17 cellular contexts compared by ENCODE assay signal in genomic region chr10:44395902-44396670, GRCh38. TPM values are rescaled to one million over a fixed set of nuclear protein-coding genes. Genes with fewer than 3 reads are reported as not detected.
DNase-seq lines count a peak whose midpoint lies in the region; ATAC-seq and TF ChIP-seq lines count a peak whose summit lies in the region.
"Had no signal": no experiment of that assay in that cellular context is flagged by ENCODE, and none has a peak within 500 bp of the region (broad histone marks: within the 10 kb centered on the region; RNA-seq: fewer than 3 reads in every experiment).

No MANE protein-coding gene starts in this region.

- CTCF ChIA-PET in Calu3 (lab: Charles Lee): interaction anchor here (1.4 kb wide), 1 partner anchor 9 kb away, joined by 4 read pairs; no protein-coding TSS in a partner anchor

- no peak overlapping the region for H3K4me3 ChIP-seq in spleen
- H3K4me3 ChIP-seq: GM12878 had no signal

- no TSS peak for BruUV-seq in Calu3 (replicated peaks; lab: Mats Ljungman, UMichigan)

- H3K4me3 Mint-ChIP-seq in nephron (no peak overlapping the region), natural killer cell (no peak overlapping the region), Calu3 (ENCODE audit: low read depth, unreplicated experiment) (no peak overlapping the region)
- H3K4me3 Mint-ChIP-seq: IgD-negative memory B cell had no signal

- DNase-seq in activated CD8-positive, alpha-beta memory T cell treated with anti-CD3 and anti-CD28 coated beads for 24 hours: peak; percentile 26
- no peak for DNase-seq in activated CD8-positive, alpha-beta memory T cell treated with anti-CD3 and anti-CD28 coated beads, Interleukin-2, amount 50 U/mL, for 4 hours
- DNase-seq in cerebellum (ENCODE audit: low spot score): peak; percentile 56
- DNase-seq in spleen: peak; percentile 42
- no peak for DNase-seq in DMS79 treated with DMSO at 0.1 percent for 48 hours (lab: John Stamatoyannopoulos, UW)
- no peak for DNase-seq in natural killer cell
- no peak for DNase-seq in Calu3
- DNase-seq: 8988T, COR-L47, NCI-H1417, NCI-H1930, NCI-H446 treated with DMSO at 0.1 percent for 48 hours had no signal

- no peaks in the 10 kb centered on the region for H3K36me3 ChIP-seq in spleen

- H3K27me3 Mint-ChIP-seq in nephron (ENCODE audit: low read depth): peaks cover 68% of the 10 kb centered on the region
- peaks cover 11 to 15% of the 10 kb centered on the region in 2 donors for H3K27me3 Mint-ChIP-seq in natural killer cell (ENCODE audit: low read depth in 2 of 2)
- H3K27me3 Mint-ChIP-seq in Calu3 (ENCODE audit: unreplicated experiment): peaks cover 69% of the 10 kb centered on the region
- H3K27me3 Mint-ChIP-seq: IgD-negative memory B cell had no signal

- peaks cover 0 to 26% (median 0%) of the 10 kb centered on the region in 7 donors for H3K27me3 ChIP-seq in spleen (replicated peaks in 1 of 7)

- no peak for ATAC-seq in natural killer cell
- ATAC-seq: GM12878, HCT116 had no signal

- H3K27ac Mint-ChIP-seq in nephron (peak overlapping the region; percentile 11 to 51 (median 48)), natural killer cell (no peak overlapping the region), Calu3 (ENCODE audit: unreplicated experiment) (no peak overlapping the region)
- H3K27ac Mint-ChIP-seq: IgD-negative memory B cell had no signal

- H3K4me1 ChIP-seq in spleen: no peaks in the 10 kb centered on the region

- H3K36me3 Mint-ChIP-seq in nephron (ENCODE audit: low read depth) (no peaks in the 10 kb centered on the region), natural killer cell (no peaks in the 10 kb centered on the region), Calu3 (ENCODE audit: insufficient read depth, unreplicated experiment) (no peaks in the 10 kb centered on the region)

- H3K9me3 Mint-ChIP-seq in nephron: no peaks in the 10 kb centered on the region
- H3K9me3 Mint-ChIP-seq in natural killer cell: no peaks in the 10 kb centered on the region
- H3K9me3 Mint-ChIP-seq in Calu3 (ENCODE audit: low read depth, unreplicated experiment): no peaks in the 10 kb centered on the region

- TF ChIP-seq CTCF in nephron (IDR thresholded peaks at IDR 0.05; ENCODE audit: unreplicated experiment in 3 of 3) (no peak), spleen (IDR thresholded peaks at IDR 0.05 in 8 of 11, conservative IDR thresholded peaks at IDR 0.05 in 3 of 11) (no peak), natural killer cell (IDR thresholded peaks at IDR 0.05) (no peak), Calu3 (IDR thresholded peaks at IDR 0.05; ENCODE audit: unreplicated experiment) (no peak)

- H3K4me1 Mint-ChIP-seq in nephron: peaks cover 50% of the 10 kb centered on the region
- no peaks in the 10 kb centered on the region for H3K4me1 Mint-ChIP-seq in natural killer cell
- H3K4me1 Mint-ChIP-seq in Calu3 (ENCODE audit: low read depth, unreplicated experiment): no peaks in the 10 kb centered on the region
- H3K4me1 Mint-ChIP-seq: IgD-negative memory B cell had no signal

- no peaks in the 10 kb centered on the region for H3K9me3 ChIP-seq in spleen

- no peak overlapping the region for H3K27ac ChIP-seq in spleen

- TF ChIP-seq POLR2A in spleen (IDR thresholded peaks at IDR 0.05): no peak

- WGBS in spleen, 5 donors: 77 to 89% (median 84%) methylated on average over 11 of the region's 11 CpGs

- intact Hi-C loops in spleen (cut with DNase I; ENCODE audit: low total_unique reads): no loop called here
- intact Hi-C loops in natural killer cell (cut with micrococcal nuclease): no loop called here
- intact Hi-C loops in Calu3 (cut with micrococcal nuclease; ENCODE audit: unreplicated experiment): no loop called here

RNA-seq across cellular contexts. Expression of gene CXCL12, which starts 11.2 kb away (rescaled TPM):
- 90.7 TPM for total RNA-seq in cerebellum
- total RNA-seq in spleen: 100 to 1,000 TPM; 262 to 549 (median 387) TPM
- 10 to 100 TPM; 22.7 to 64.5 (median 44.7) TPM for polyA plus RNA-seq in spleen
- total RNA-seq in natural killer cell: not detected
- not detected in 2 replicates for total RNA-seq in Calu3 (2022)
- total RNA-seq: HT1080 had no signal
- polyA plus RNA-seq: IgD-negative memory B cell had no signal

Comparison
In these comparisons a context has a peak if more than half of its experiments do, and no peak if none do; other contexts are left out.
1. DNase-seq: peak in activated CD8-positive, alpha-beta memory T cell treated with anti-CD3 and anti-CD28 coated beads for 24 hours (single experiment), cerebellum (single experiment) and spleen (single experiment); none in activated CD8-positive, alpha-beta memory T cell treated with anti-CD3 and anti-CD28 coated beads, Interleukin-2, amount 50 U/mL, for 4 hours (single experiment), DMS79 treated with DMSO at 0.1 percent for 48 hours (single experiment), natural killer cell (single experiment) and Calu3 (single experiment).
2. H3K27ac Mint-ChIP-seq: peak in nephron (3 of 3); none in natural killer cell (0 of 2) and Calu3 (single experiment).
3. RNA of gene CXCL12, which starts 11.2 kb away (total RNA-seq): 262 to 549 TPM in spleen and 90.7 TPM in cerebellum (single experiment); not detected in Calu3 and not detected in natural killer cell; every median in the first group is over 10 times any median in the second.